ENCODE assay signal across 1 cellular context in genomic region chr12:124869011-124869665, GRCh38.
TF ChIP-seq lines count a peak whose summit lies in the region.

No MANE protein-coding gene starts in this region.

TF ChIP-seq in A549, 52 proteins besides CTCF, POLR2A, EP300 and RAD21 (continued from another document):
- TF ChIP-seq HES2 (IDR thresholded peaks at IDR 0.05) = no peak
- TF ChIP-seq ZNF302 (CRISPR knock-in tag; IDR thresholded peaks at IDR 0.05) = no peak
- no peak for TF ChIP-seq E2F6 (IDR thresholded peaks at IDR 0.05; ENCODE audit: borderline replicate concordance, low read depth)
- TF ChIP-seq HEYL (CRISPR knock-in tag; IDR thresholded peaks at IDR 0.05) = no peak
- no peak for TF ChIP-seq HMGXB4 (CRISPR knock-in tag; IDR thresholded peaks at IDR 0.05; ENCODE audit: borderline replicate concordance)
- no peak for TF ChIP-seq RFX5 (IDR thresholded peaks at IDR 0.05)
- TF ChIP-seq SREBF2 (IDR thresholded peaks at IDR 0.05) = no peak
- TF ChIP-seq ATOH8 (CRISPR knock-in tag; IDR thresholded peaks at IDR 0.05; ENCODE audit: low read depth) = no peak
- TF ChIP-seq MAFK (IDR thresholded peaks at IDR 0.05; ENCODE audit: partially characterized antibody) = no peak
- no peak for TF ChIP-seq KDM1A (IDR thresholded peaks at IDR 0.05; ENCODE audit: low read depth)
